Comparison of ENCODE assay signal across 24 cellular contexts in the genomic region with DNA sequence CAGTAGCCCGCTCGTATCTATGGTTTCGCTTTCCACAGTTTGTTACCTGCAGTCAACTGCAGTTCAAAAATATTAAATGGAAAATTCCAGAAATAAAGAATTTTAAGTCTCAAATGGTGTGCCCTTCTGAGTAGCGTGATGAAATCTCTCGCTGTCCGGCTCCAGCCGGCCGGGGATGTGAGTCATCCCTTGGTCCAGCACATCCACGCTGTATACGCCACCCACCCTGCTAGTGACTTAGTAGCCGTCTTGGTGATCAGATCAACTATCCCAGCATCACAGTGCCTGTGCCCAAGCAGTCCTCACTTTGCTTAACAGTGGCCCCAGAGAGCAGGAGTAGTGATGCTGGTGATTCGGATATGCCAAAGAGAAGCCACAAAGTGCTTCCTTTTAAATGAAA. TPM values are rescaled to one million over a fixed set of nuclear protein-coding genes. Genes with fewer than 3 reads are reported as not detected.
"Had no signal": no experiment of that assay in that cellular context is flagged by ENCODE, and none has a peak within 500 bp of the region (broad histone marks: within the 10 kb centered on the region; RNA-seq: fewer than 3 reads in every experiment).

No MANE protein-coding gene starts in this region.

- H3K27ac ChIP-seq: ascending aorta, RWPE1, SJCRH30 had no signal

- DNase-seq: activated CD4-positive, alpha-beta T cell treated with anti-CD3 and anti-CD28 coated beads for 4 hours; activated CD8-positive, alpha-beta memory T cell treated with anti-CD3 and anti-CD28 coated beads, Interleukin-2, amount 50 U/mL, for 4 hours; activated CD8-positive, alpha-beta T cell treated with anti-CD3 and anti-CD28 coated beads for 36 hours; activated T-cell treated with anti-CD3 and anti-CD28 coated beads, Interleukin-2, amount 50 U/mL, for 72 hours; amniotic stem cell; MM.1S; NCI-H1105; NCI-H1436; NCI-H1694 treated with DMSO at 0.1 percent for 48 hours; NCI-H2029 treated with DMSO at 0.1 percent for 48 hours; NCI-H510A treated with DMSO at 0.1 percent for 48 hours; NCI-H69; NK-92 treated with Interleukin-12 subunit alpha and Interleukin-12 subunit beta, amount 100 ng/mL, for 24 hours; OCI-M1; Right ventricle myocardium superior; SJCRH30; SW 1271 had no signal

- H3K4me3 ChIP-seq: ascending aorta, SJCRH30 had no signal

- H3K4me1 ChIP-seq: ascending aorta, SJCRH30 had no signal

- H3K27me3 ChIP-seq: ascending aorta, SJCRH30 had no signal

- ATAC-seq: activated CD4-positive, CD25-positive, alpha-beta regulatory T cell treated with anti-CD3 and anti-CD28 coated beads, Interleukin-2, amount 50 U/mL, for 24 hours; activated CD8-positive, alpha-beta T cell treated with anti-CD3 and anti-CD28 coated beads for 36 hours; activated T-cell treated with anti-CD3 and anti-CD28 coated beads, Interleukin-2, amount 50 U/mL, for 72 hours; Panc1; SK-N-SH treated with all-trans-retinoic acid at 6 μM for 48 hours had no signal

RNA-seq across cellular contexts. Expression of a gene that starts 53.8 kb away (rescaled TPM):
- total RNA-seq: activated CD8-positive, alpha-beta T cell treated with anti-CD3 and anti-CD28 coated beads for 36 hours; activated T-cell treated with anti-CD3 and anti-CD28 coated beads, Interleukin-2, amount 50 U/mL, for 72 hours; activated T-helper 2 cell treated with anti-CD3 and anti-CD28 coated beads, Interferon-gamma antibody, Interleukin-2, Interleukin-4, amounts not matched to agents 10 μg/mL and 5 μg/mL and 100 μg/mL, durations not matched to agents 14 hours and 24 hours and 36 hours; ascending aorta; Right ventricle myocardium superior; SJCRH30; T-helper 1 cell treated with Interleukin-12 subunit alpha and Interleukin-12 subunit beta and Interleukin-4 antibody, amounts not matched to agents 30 ng/mL and 1 ng/mL, for 36 hours had no signal
